ENCODE assay signal across 11 cellular contexts in genomic region chr7:158633055-158633956, GRCh38. TPM values are rescaled to one million over a fixed set of nuclear protein-coding genes. Genes with fewer than 3 reads are reported as not detected.
DNase-seq lines count a peak whose midpoint lies in the region; ATAC-seq and TF ChIP-seq lines count a peak whose summit lies in the region.
"Had no signal": no experiment of that assay in that cellular context is flagged by ENCODE, and none has a peak within 500 bp of the region (broad histone marks: within the 10 kb centered on the region; RNA-seq: fewer than 3 reads in every experiment).

No MANE protein-coding gene starts in this region.

- H3K36me3 Mint-ChIP-seq in activated CD4-positive, alpha-beta T cell treated with anti-CD3 and anti-CD28 coated beads, Interleukin-2, amount 10 ng/mL, durations not matched to agents 24 days and 14 days (ENCODE audit: low read depth) = peaks cover 50% of the 10 kb centered on the region
- H3K36me3 Mint-ChIP-seq in activated CD8-positive, alpha-beta memory T cell treated with anti-CD3 and anti-CD28 coated beads, Interleukin-2, amount 10 ng/mL, durations not matched to agents 7 days and 5 days = peaks cover 42% of the 10 kb centered on the region

- CTCF ChIA-PET in activated CD8-positive, alpha-beta memory T cell treated with anti-CD3 and anti-CD28 coated beads, Interleukin-2, amount 10 ng/mL, durations not matched to agents 7 days and 5 days (lab: Charles Lee) = no interaction called here

- no peaks in the 10 kb centered on the region for H4K20me1 ChIP-seq in osteoblast (ENCODE audit: insufficient read depth, low read length)

- no peaks in the 10 kb centered on the region for H3K27me3 Mint-ChIP-seq in activated CD4-positive, alpha-beta T cell treated with anti-CD3 and anti-CD28 coated beads, Interleukin-2, amount 10 ng/mL, durations not matched to agents 24 days and 14 days
- H3K27me3 Mint-ChIP-seq in activated CD8-positive, alpha-beta memory T cell treated with anti-CD3 and anti-CD28 coated beads, Interleukin-2, amount 10 ng/mL, durations not matched to agents 7 days and 5 days = no peaks in the 10 kb centered on the region

- H2AFZ ChIP-seq in osteoblast (ENCODE audit: low read length) = peak overlapping the region; percentile 15

- no peak overlapping the region for H3K4me3 ChIP-seq in osteoblast (ENCODE audit: insufficient read depth, low read length)
- H3K4me3 ChIP-seq: mucosa of descending colon, skin epidermis had no signal

- peak overlapping the region; percentile 17 for H3K27ac Mint-ChIP-seq in activated CD4-positive, alpha-beta T cell treated with anti-CD3 and anti-CD28 coated beads, Interleukin-2, amount 10 ng/mL, durations not matched to agents 24 days and 14 days
- no peak overlapping the region for H3K27ac Mint-ChIP-seq in activated CD8-positive, alpha-beta memory T cell treated with anti-CD3 and anti-CD28 coated beads, Interleukin-2, amount 10 ng/mL, durations not matched to agents 7 days and 5 days

- no peak for TF ChIP-seq CTCF in osteoblast (IDR thresholded peaks at IDR 0.05; ENCODE audit: extremely low read depth, low read depth, low read length)

- peaks cover 3% of the 10 kb centered on the region for H3K4me1 Mint-ChIP-seq in activated CD4-positive, alpha-beta T cell treated with anti-CD3 and anti-CD28 coated beads, Interleukin-2, amount 10 ng/mL, durations not matched to agents 24 days and 14 days
- H3K4me1 Mint-ChIP-seq in activated CD8-positive, alpha-beta memory T cell treated with anti-CD3 and anti-CD28 coated beads, Interleukin-2, amount 10 ng/mL, durations not matched to agents 7 days and 5 days = no peaks in the 10 kb centered on the region

- H3K4me2 ChIP-seq in osteoblast (ENCODE audit: insufficient read depth, low read length) = no peak overlapping the region

- no peaks in the 10 kb centered on the region for H3K27me3 ChIP-seq in osteoblast (ENCODE audit: insufficient read depth, low read length)

- no peak overlapping the region for H3K4me3 Mint-ChIP-seq in activated CD4-positive, alpha-beta T cell treated with anti-CD3 and anti-CD28 coated beads, Interleukin-2, amount 10 ng/mL, durations not matched to agents 24 days and 14 days
- H3K4me3 Mint-ChIP-seq in activated CD8-positive, alpha-beta memory T cell treated with anti-CD3 and anti-CD28 coated beads, Interleukin-2, amount 10 ng/mL, durations not matched to agents 7 days and 5 days = no peak overlapping the region

- no peaks in the 10 kb centered on the region for H3K9me3 ChIP-seq in osteoblast (ENCODE audit: low read depth, low read length)
- H3K9me3 ChIP-seq: mucosa of descending colon had no signal

- H3K79me2 ChIP-seq in osteoblast (ENCODE audit: insufficient read depth, low read length) = no peaks in the 10 kb centered on the region

- H3K27ac ChIP-seq in osteoblast (ENCODE audit: low read depth, low read length) = no peak overlapping the region
- H3K27ac ChIP-seq: skin epidermis had no signal

- intact Hi-C loops in activated CD4-positive, alpha-beta T cell treated with anti-CD3 and anti-CD28 coated beads, Interleukin-2, amount 10 ng/mL, durations not matched to agents 24 days and 14 days (cut with micrococcal nuclease) = no loop called here

- no peaks in the 10 kb centered on the region for H3K9me3 Mint-ChIP-seq in activated CD4-positive, alpha-beta T cell treated with anti-CD3 and anti-CD28 coated beads, Interleukin-2, amount 10 ng/mL, durations not matched to agents 24 days and 14 days
- no peaks in the 10 kb centered on the region for H3K9me3 Mint-ChIP-seq in activated CD8-positive, alpha-beta memory T cell treated with anti-CD3 and anti-CD28 coated beads, Interleukin-2, amount 10 ng/mL, durations not matched to agents 7 days and 5 days (ENCODE audit: low read depth)

- peak; percentile 61 for ATAC-seq in GM21717 (IDR thresholded peaks at IDR 0.05; ENCODE audit: unreplicated experiment)
- ATAC-seq in HG03460 (IDR thresholded peaks at IDR 0.05; ENCODE audit: unreplicated experiment) = peak; percentile 78
- ATAC-seq in activated CD8-positive, alpha-beta memory T cell treated with anti-CD3 and anti-CD28 coated beads, Interleukin-2, amount 10 ng/mL, durations not matched to agents 7 days and 5 days = no peak
- ATAC-seq: mucosa of descending colon had no signal

- DNase-seq in activated CD4-positive, alpha-beta T cell treated with anti-CD3 and anti-CD28 coated beads, Interleukin-2, amount 10 ng/mL, durations not matched to agents 24 days and 14 days = no peak
- DNase-seq in activated CD4-positive, alpha-beta T cell treated with anti-CD3 and anti-CD28 coated beads, Interleukin-2, amount 50 U/mL, for 1 hour = no peak
- DNase-seq in osteoblast (ENCODE audit: insufficient read length, low spot score, missing footprints) (no peak), NCI-H2029 (lab: John Stamatoyannopoulos, UW) (no peak), NCI-H1105 (lab: John Stamatoyannopoulos, UW) (no peak)
- DNase-seq in activated CD8-positive, alpha-beta memory T cell treated with anti-CD3 and anti-CD28 coated beads, Interleukin-2, amount 10 ng/mL, durations not matched to agents 7 days and 5 days = no peak
- DNase-seq: activated CD4-positive, alpha-beta T cell treated with anti-CD3 and anti-CD28 coated beads for 4 hours; mucosa of descending colon had no signal

- peaks cover 19% of the 10 kb centered on the region for H3K36me3 ChIP-seq in osteoblast (ENCODE audit: insufficient read depth, low read length)

- H3K4me1 ChIP-seq in osteoblast (ENCODE audit: insufficient read depth, low read length) = peaks cover 3% of the 10 kb centered on the region

RNA-seq across cellular contexts. Expression of gene PTPRN2, which starts 45.7 kb away (rescaled TPM):
- 0.31 and 0.33 TPM in 2 replicates for total RNA-seq in activated CD4-positive, alpha-beta T cell treated with anti-CD3 and anti-CD28 coated beads, Interleukin-2, amount 10 ng/mL, durations not matched to agents 24 days and 14 days
- total RNA-seq in osteoblast = 0.36 and 0.88 TPM in 2 replicates
- 1 to 10 TPM; 3.2 to 5.7 TPM for total RNA-seq in activated CD8-positive, alpha-beta memory T cell treated with anti-CD3 and anti-CD28 coated beads, Interleukin-2, amount 10 ng/mL, durations not matched to agents 7 days and 5 days
